In genomic region chr1:202624088-202624780, GRCh38 we compare ENCODE assay signal across 1 cellular context.
TF ChIP-seq lines count a peak whose summit lies in the region.

No MANE protein-coding gene starts in this region.

TF ChIP-seq in HEK293, 187 proteins besides CTCF, POLR2A, EP300 and RAD21 (continued from another document and continues in another):
- TF ChIP-seq PRDM10 (tag by site-specific recombination; IDR thresholded peaks at IDR 0.05) (no peak), REST (tag by site-specific recombination; IDR thresholded peaks at IDR 0.05) (no peak), PATZ1 (tag by site-specific recombination; IDR thresholded peaks at IDR 0.05) (no peak), ZBTB8A (tag by site-specific recombination; IDR thresholded peaks at IDR 0.05) (no peak), ZNF433 (tag by site-specific recombination; IDR thresholded peaks at IDR 0.05; ENCODE audit: low read depth) (no peak), EGR2 (tag by site-specific recombination; IDR thresholded peaks at IDR 0.05; ENCODE audit: low read depth) (peak; percentile 60; the same call in 1 of the 2 replicates), ZNF76 (tag by site-specific recombination; IDR thresholded peaks at IDR 0.05; ENCODE audit: borderline replicate concordance, low read depth) (no peak), ZNF23 (tag by site-specific recombination; IDR thresholded peaks at IDR 0.05; ENCODE audit: borderline replicate concordance) (no peak), SCRT2 (tag by site-specific recombination; IDR thresholded peaks at IDR 0.05) (no peak), GFI1B (tag by site-specific recombination; IDR thresholded peaks at IDR 0.05) (no peak), SP7 (tag by site-specific recombination; IDR thresholded peaks at IDR 0.05) (no peak), ZNF561 (tag by site-specific recombination; IDR thresholded peaks at IDR 0.05; ENCODE audit: borderline replicate concordance) (no peak), ZNF704 (tag by site-specific recombination; IDR thresholded peaks at IDR 0.05) (no peak; the same call in 1 of the 2 replicates), ZNF776 (tag by site-specific recombination; IDR thresholded peaks at IDR 0.05; ENCODE audit: borderline replicate concordance) (no peak), ZNF274 (IDR thresholded peaks at IDR 0.05; ENCODE audit: low read length) (no peak), ZNF274 (tag by site-specific recombination; IDR thresholded peaks at IDR 0.05; ENCODE audit: borderline replicate concordance) (peak; percentile 40; the same call in 1 of the 2 replicates), ZNF2 (tag by site-specific recombination; IDR thresholded peaks at IDR 0.05) (0 out of 2 replicates have a peak, but pooled peaks have one; percentile 23), ZNF354C (tag by site-specific recombination; IDR thresholded peaks at IDR 0.05; ENCODE audit: borderline replicate concordance, low read depth) (no peak), ZNF621 (tag by site-specific recombination; IDR thresholded peaks at IDR 0.05) (no peak), TRIM28 (IDR thresholded peaks at IDR 0.05; ENCODE audit: borderline replicate concordance, low read length) (no peak), ZNF830 (tag by site-specific recombination; IDR thresholded peaks at IDR 0.05; ENCODE audit: low read depth) (no peak), ZNF324 (tag by site-specific recombination; IDR thresholded peaks at IDR 0.05) (no peak), ZNF175 (tag by site-specific recombination; IDR thresholded peaks at IDR 0.05) (no peak), PRDM1 (tag by site-specific recombination; IDR thresholded peaks at IDR 0.05) (no peak), ZNF529 (tag by site-specific recombination; IDR thresholded peaks at IDR 0.05; ENCODE audit: insufficient replicate concordance) (no peak), ZNF202 (tag by site-specific recombination; IDR thresholded peaks at IDR 0.05; ENCODE audit: borderline replicate concordance) (peak; percentile 17; the same call in 1 of the 2 replicates), ZNF473 (tag by site-specific recombination; IDR thresholded peaks at IDR 0.05) (no peak), ZNF311 (tag by site-specific recombination; IDR thresholded peaks at IDR 0.05; ENCODE audit: borderline replicate concordance) (0 out of 2 replicates have a peak, but pooled peaks have one; percentile 5), ZNF610 (tag by site-specific recombination; IDR thresholded peaks at IDR 0.05; ENCODE audit: borderline replicate concordance) (no peak), ZFP3 (tag by site-specific recombination; IDR thresholded peaks at IDR 0.05; ENCODE audit: low read depth) (no peak), ZNF658 (tag by site-specific recombination; IDR thresholded peaks at IDR 0.05) (0 out of 2 replicates have a peak, but pooled peaks have one; percentile 10), ZNF571 (tag by site-specific recombination; IDR thresholded peaks at IDR 0.05) (no peak), ZNF16 (tag by site-specific recombination; IDR thresholded peaks at IDR 0.05; ENCODE audit: low read depth) (no peak), FEZF1 (tag by site-specific recombination; IDR thresholded peaks at IDR 0.05) (no peak), ZNF792 (tag by site-specific recombination; IDR thresholded peaks at IDR 0.05) (no peak), MZF1 (tag by site-specific recombination; IDR thresholded peaks at IDR 0.05; ENCODE audit: borderline replicate concordance) (no peak), ZNF24 (tag by site-specific recombination; IDR thresholded peaks at IDR 0.05) (no peak), ZSCAN5A (tag by site-specific recombination; IDR thresholded peaks at IDR 0.05) (no peak), ZBTB11 (tag by site-specific recombination; conservative IDR thresholded peaks at IDR 0.05; ENCODE audit: low read depth) (no peak), ZNF239 (tag by site-specific recombination; IDR thresholded peaks at IDR 0.05) (peak; percentile 19; the same call in 1 of the 2 replicates), KLF16 (tag by site-specific recombination; IDR thresholded peaks at IDR 0.05) (no peak), ZNF280C (tag by site-specific recombination; IDR thresholded peaks at IDR 0.05) (peak; percentile 60; the same call in 1 of the 2 replicates), ZNF335 (tag by site-specific recombination; conservative IDR thresholded peaks at IDR 0.05) (no peak)
